In the genomic region with DNA sequence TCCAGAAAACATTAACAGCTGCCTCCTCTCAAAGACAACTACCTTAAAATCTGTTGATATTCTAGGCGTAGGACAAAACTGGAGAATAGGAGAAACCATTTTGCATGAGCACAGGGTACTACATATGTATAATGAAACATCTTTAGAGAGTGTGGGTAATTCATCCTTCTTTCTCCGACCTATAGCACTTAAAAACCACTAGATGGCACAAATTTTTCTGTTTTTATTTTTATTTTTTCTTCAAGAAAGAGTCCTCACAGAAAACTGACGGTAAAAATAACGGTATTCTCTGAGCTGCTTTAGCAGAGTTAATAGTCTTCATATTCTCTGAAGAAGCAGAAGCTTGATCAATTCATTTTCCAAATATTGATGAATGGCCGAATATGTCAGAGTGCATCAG, we compare ENCODE assay signal across 8 cellular contexts. TPM values are rescaled to one million over a fixed set of nuclear protein-coding genes. Genes with fewer than 3 reads are reported as not detected.
A peak's percentile ranks its signal among the peaks of the same experiment; 100 is the strongest.
DNase-seq lines count a peak whose midpoint lies in the region; ATAC-seq, FAIRE-seq and TF ChIP-seq lines count a peak whose summit lies in the region.

No MANE protein-coding gene starts in this region.

- H3K9me3 ChIP-seq in BE2C (no peaks in the 10 kb centered on the region), OCI-LY7 (ENCODE audit: low read length) (no peaks in the 10 kb centered on the region), testis (no peaks in the 10 kb centered on the region)

- intact Hi-C loops in OCI-LY7 (cut with micrococcal nuclease; ENCODE audit: unreplicated experiment) (no loop called here), testis (cut with DNase I; ENCODE audit: low total_unique reads) (no loop called here)

- CTCF ChIA-PET in OCI-LY7 (lab: Charles Lee; ENCODE audit: unreplicated experiment) = no interaction called here

- H3K27ac ChIP-seq in OCI-LY7 (ENCODE audit: low read depth, low read length, poor library complexity, severe bottlenecking) = no peak overlapping the region
- no peak overlapping the region for H3K27ac ChIP-seq in testis

- no peak for FAIRE-seq in frontal cortex (lab: Jason Lieb, UNC)

- no TSS peak for BruUV-seq in OCI-LY7 (replicated peaks; lab: Mats Ljungman, UMichigan)

- H3K4me3 ChIP-seq in BE2C (ENCODE audit: low read depth, low read length) (no peak overlapping the region), OCI-LY7 (ENCODE audit: low read depth, low read length, poor library complexity, severe bottlenecking) (no peak overlapping the region), fibroblast of villous mesenchyme (ENCODE audit: low read depth, low read length) (no peak overlapping the region), testis (no peak overlapping the region)

- H3K9me2 ChIP-seq in OCI-LY7 (ENCODE audit: insufficient read depth, low read length) = no peaks in the 10 kb centered on the region

- H3K79me2 ChIP-seq in OCI-LY7 (ENCODE audit: insufficient read depth, low read depth, low read length) = no peaks in the 10 kb centered on the region

- H3K4me2 ChIP-seq in OCI-LY7 (ENCODE audit: low read length) = no peak overlapping the region

- POLR2A ChIA-PET in OCI-LY7 (lab: Charles Lee) = interaction anchor here (0.5 to 1.7 kb wide), 4 partner anchors 190 to 1112 kb away, joined by 4 to 5 read pairs (median 5); partner anchors contain the start of gene TRIM61

- peak; percentile 68 for ATAC-seq in GM21360 (IDR thresholded peaks at IDR 0.05; ENCODE audit: unreplicated experiment)
- ATAC-seq in HG02840 (IDR thresholded peaks at IDR 0.05; ENCODE audit: low FRiP score, unreplicated experiment) = no peak
- ATAC-seq in HG03139 (IDR thresholded peaks at IDR 0.05; ENCODE audit: unreplicated experiment) = no peak

- no peaks in the 10 kb centered on the region for H3K4me1 ChIP-seq in BE2C
- no peaks in the 10 kb centered on the region for H3K4me1 ChIP-seq in OCI-LY7 (ENCODE audit: insufficient read depth, low read length, poor library complexity, severe bottlenecking)
- no peaks in the 10 kb centered on the region for H3K4me1 ChIP-seq in testis

- H4K20me1 ChIP-seq in OCI-LY7 (ENCODE audit: insufficient read depth, low read length) = no peaks in the 10 kb centered on the region

- TF ChIP-seq POLR2A in testis (IDR thresholded peaks at IDR 0.05) = no peak

- H2AFZ ChIP-seq in OCI-LY7 (ENCODE audit: low read length) = peak overlapping the region; percentile 40; the same call in 1 of the 2 replicates

- H3K36me3 ChIP-seq in BE2C (no peaks in the 10 kb centered on the region), OCI-LY7 (ENCODE audit: insufficient read depth, low read length) (no peaks in the 10 kb centered on the region), testis (ENCODE audit: low read depth, missing control alignments) (no peaks in the 10 kb centered on the region)

- WGBS in testis, 2 donors = 56% methylated on average over 5 of the region's 5 CpGs

- peak; percentile 33 for TF ChIP-seq CTCF in BE2C (IDR thresholded peaks at IDR 0.05; ENCODE audit: low read depth, low read length)
- peak; percentile 75 for TF ChIP-seq CTCF in OCI-LY7 (conservative IDR thresholded peaks at IDR 0.05; ENCODE audit: low read length)
- peak; percentile 36 for TF ChIP-seq CTCF in fibroblast of villous mesenchyme (IDR thresholded peaks at IDR 0.05; ENCODE audit: insufficient read depth, low read depth, low read length)
- peak in 1 of 3 experiments; percentile 50 for TF ChIP-seq CTCF in testis (IDR thresholded peaks at IDR 0.05)

- H3K27me3 ChIP-seq in BE2C (no peaks in the 10 kb centered on the region), testis (no peaks in the 10 kb centered on the region)

- DNase-seq in BE2C = no peak
- DNase-seq in OCI-LY7 (ENCODE audit: low spot score) = peak; percentile 7
- peak; percentile 2 for DNase-seq in fibroblast of villous mesenchyme (ENCODE audit: low read depth)
- no peak for DNase-seq in testis
- DNase-seq in frontal cortex (ENCODE audit: low spot score in 2 of 2) = no peak

RNA-seq across cellular contexts. Expression of gene SMIM31, which starts 14.6 kb away (rescaled TPM):
- polyA plus RNA-seq in BE2C (2012; ENCODE audit: insufficient read depth, insufficient read length, low read depth) = not detected
- not detected in 2 replicates for total RNA-seq in OCI-LY7 (2014; rRNA removed; shearing (Covaris generic))
- total RNA-seq in OCI-LY7 (2022) (not detected in 2 replicates), fibroblast of villous mesenchyme (not detected in 2 replicates), testis (not detected), frontal cortex (not detected)
- not detected for polyA plus RNA-seq in testis (ENCODE audit: insufficient read depth, low read depth, low replicate concordance)

Comparison
In these comparisons a context has a peak if more than half of its experiments do, and no peak if none do; other contexts are left out.
1. DNase-seq: peak in OCI-LY7 (single experiment) and fibroblast of villous mesenchyme (single experiment); none in BE2C (single experiment), testis (single experiment) and frontal cortex (0 of 2).